ENCODE assay signal across 20 cellular contexts in the genomic region with DNA sequence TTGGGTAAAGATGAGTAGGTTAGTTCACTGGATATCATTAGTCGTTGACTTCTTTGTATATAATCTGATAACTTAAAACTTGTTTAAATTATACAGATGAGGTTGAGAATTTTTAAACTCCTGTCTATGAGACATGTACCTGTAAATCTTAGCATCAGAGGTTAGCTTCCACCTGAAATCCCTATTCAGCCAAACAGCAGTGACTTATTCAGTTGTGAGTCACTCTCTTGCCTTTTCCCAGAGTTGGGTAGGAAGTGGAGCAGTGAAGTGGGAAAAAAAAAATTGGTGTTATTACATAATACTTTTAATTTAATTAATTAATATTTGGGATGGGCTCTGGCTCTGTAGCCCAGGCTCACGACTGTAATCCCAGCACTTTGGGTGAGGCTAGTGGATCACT. TPM values are rescaled to one million over a fixed set of nuclear protein-coding genes. Genes with fewer than 3 reads are reported as not detected.
DNase-seq lines count a peak whose midpoint lies in the region; ATAC-seq, FAIRE-seq and TF ChIP-seq lines count a peak whose summit lies in the region.
"Had no signal": no experiment of that assay in that cellular context is flagged by ENCODE, and none has a peak within 500 bp of the region (broad histone marks: within the 10 kb centered on the region; RNA-seq: fewer than 3 reads in every experiment).

No MANE protein-coding gene starts in this region.

- H3K4me1 Mint-ChIP-seq in MCF 10A (ENCODE audit: insufficient read depth, unreplicated experiment) (peaks cover 11% of the 10 kb centered on the region), type B pancreatic cell (ENCODE audit: unreplicated experiment) (peaks cover 28% of the 10 kb centered on the region)
- H3K4me1 Mint-ChIP-seq in activated T-helper 17 cell treated with anti-CD3 and anti-CD28 coated beads, Interleukin-2, amount 50 U/mL, for 72 hours: peaks cover 18% of the 10 kb centered on the region

- no peak overlapping the region for H3K27ac Mint-ChIP-seq in MCF 10A (ENCODE audit: low read depth, unreplicated experiment)
- peak overlapping the region; percentile 82 for H3K27ac Mint-ChIP-seq in type B pancreatic cell
- H3K27ac Mint-ChIP-seq in activated T-helper 17 cell treated with anti-CD3 and anti-CD28 coated beads, Interleukin-2, amount 50 U/mL, for 72 hours: no peak overlapping the region
- H3K27ac Mint-ChIP-seq: WTC11 had no signal

- H4K20me1 ChIP-seq in PC-3 (ENCODE audit: low read length): no peaks in the 10 kb centered on the region

- no peaks in the 10 kb centered on the region for H3F3A ChIP-seq in PC-3 (ENCODE audit: low read length, unreplicated experiment)

- no peak for FAIRE-seq in frontal cortex (lab: Jason Lieb, UNC)
- FAIRE-seq: astrocyte, endometrium had no signal

- no peak for TF ChIP-seq POLR2A in breast epithelium (IDR thresholded peaks at IDR 0.05)

- no peak overlapping the region for H3K9ac ChIP-seq in PC-3 (ENCODE audit: low read length)

- intact Hi-C loops in MCF 10A (cut with micrococcal nuclease): no loop called here
- intact Hi-C loops in breast epithelium (cut with DNase I; ENCODE audit: low total_unique reads): no loop called here
- intact Hi-C loops in PC-3 (cut with micrococcal nuclease): no loop called here

- H3K27me3 Mint-ChIP-seq in MCF 10A (ENCODE audit: insufficient read depth, unreplicated experiment): no peaks in the 10 kb centered on the region
- H3K27me3 Mint-ChIP-seq in type B pancreatic cell: no peaks in the 10 kb centered on the region
- no peaks in the 10 kb centered on the region for H3K27me3 Mint-ChIP-seq in activated T-helper 17 cell treated with anti-CD3 and anti-CD28 coated beads, Interleukin-2, amount 50 U/mL, for 72 hours
- H3K27me3 Mint-ChIP-seq: stimulated activated naive B cell treated with anti-CD40 and anti-IgM and Interleukin-4, amounts not matched to agents 10 μg/mL and 1 μg/mL and 100 μg/mL, for 72 hours had no signal

- H3K27me3 ChIP-seq in breast epithelium (no peaks in the 10 kb centered on the region), PC-3 (ENCODE audit: low read length) (no peaks in the 10 kb centered on the region), foreskin keratinocyte (no peaks in the 10 kb centered on the region)
- H3K27me3 ChIP-seq: upper lobe of right lung had no signal

- TF ChIP-seq CTCF in MCF 10A (IDR thresholded peaks at IDR 0.05; ENCODE audit: unreplicated experiment): no peak
- no peak for TF ChIP-seq CTCF in breast epithelium (IDR thresholded peaks at IDR 0.05)
- TF ChIP-seq CTCF in PC-3 (conservative IDR thresholded peaks at IDR 0.05; ENCODE audit: low read depth, low read length): no peak
- no peak for TF ChIP-seq CTCF in foreskin keratinocyte (conservative IDR thresholded peaks at IDR 0.05)
- TF ChIP-seq CTCF in type B pancreatic cell (conservative IDR thresholded peaks at IDR 0.05): no peak

- ATAC-seq in PC-3 (no peak), foreskin keratinocyte (peak; percentile 21)
- no peak for ATAC-seq in activated T-helper 17 cell treated with anti-CD3 and anti-CD28 coated beads, Interleukin-2, amount 50 U/mL, for 72 hours (replicated peaks)
- ATAC-seq: stimulated activated naive B cell treated with anti-CD40 and anti-IgM and Interleukin-4, amounts not matched to agents 10 μg/mL and 1 μg/mL and 100 μg/mL, for 72 hours; upper lobe of right lung; WTC11 had no signal

- no peak overlapping the region for H2AFZ ChIP-seq in PC-3 (ENCODE audit: low read length)

- POLR2A ChIA-PET in MCF 10A (lab: Yijun Ruan, JAX) (interaction anchor here (1.3 to 1.4 kb wide), 2 partner anchors 9 to 26 kb away, joined by 3 to 5 read pairs; no protein-coding TSS in a partner anchor), PC-3 (lab: Charles Lee; ENCODE audit: unreplicated experiment) (no interaction called here)

- H3K36me3 ChIP-seq in breast epithelium (no peaks in the 10 kb centered on the region), PC-3 (ENCODE audit: low read depth, low read length) (peaks cover 14% of the 10 kb centered on the region; the same call in 1 of the 2 replicates)
- H3K36me3 ChIP-seq: upper lobe of right lung had no signal

- H3K4me2 ChIP-seq in PC-3 (ENCODE audit: low read length): no peak overlapping the region

- no peaks in the 10 kb centered on the region for H3K4me1 ChIP-seq in breast epithelium
- H3K4me1 ChIP-seq in PC-3 (ENCODE audit: insufficient read depth, low read length): peaks cover 11% of the 10 kb centered on the region; the same call in 1 of the 2 replicates
- H3K4me1 ChIP-seq in foreskin keratinocyte: peaks cover 2% of the 10 kb centered on the region

- no peaks in the 10 kb centered on the region for H3K9me2 ChIP-seq in PC-3 (replicated peaks; ENCODE audit: low read length)

- CTCF ChIA-PET in MCF 10A (lab: Yijun Ruan, JAX): interaction anchor here (0.6 to 0.9 kb wide), 2 partner anchors 203 to 805 kb away, joined by 3 read pairs; no protein-coding TSS in a partner anchor
- CTCF ChIA-PET in PC-3 (lab: Charles Lee): no interaction called here

- H3K9me3 ChIP-seq in breast epithelium: no peaks in the 10 kb centered on the region
- H3K9me3 ChIP-seq in PC-3 (ENCODE audit: low read length): peaks cover 13% of the 10 kb centered on the region; the same call in 1 of the 2 replicates
- H3K9me3 ChIP-seq: upper lobe of right lung had no signal

- no peaks in the 10 kb centered on the region for H3K79me2 ChIP-seq in PC-3 (ENCODE audit: low read length)

- DNase-seq in MCF 10A (ENCODE audit: unreplicated experiment): peak; percentile 20
- DNase-seq in breast epithelium (ENCODE audit: low spot score in 2 of 2): no peak
- DNase-seq in PC-3: peak; percentile 52
- peak; percentile 20 to 50 for DNase-seq in foreskin keratinocyte
- no peak for DNase-seq in type B pancreatic cell (ENCODE audit: extremely low spot score, unreplicated experiment)
- DNase-seq in NCI-H2081 (lab: John Stamatoyannopoulos, UW): no peak
- no peak for DNase-seq in frontal cortex (ENCODE audit: low spot score in 2 of 2)
- DNase-seq: Calu3; KG1; mesendoderm; NCI-H1092 treated with DMSO at 0.1 percent for 48 hours; NCI-H2107; NCI-H526 treated with DMSO at 0.1 percent for 48 hours; Right ventricle myocardium superior; stimulated activated naive B cell treated with anti-CD40 and anti-IgM and Interleukin-4, amounts not matched to agents 10 μg/mL and 1 μg/mL and 100 μg/mL, for 72 hours had no signal

- BruUV-seq in MCF 10A (replicated peaks; lab: Mats Ljungman, UMichigan) (no TSS peak), PC-3 (replicated peaks; lab: Mats Ljungman, UMichigan) (no TSS peak)

- no peak overlapping the region for H3K27ac ChIP-seq in breast epithelium
- H3K27ac ChIP-seq in PC-3 (ENCODE audit: low read length): no peak overlapping the region
- no peak overlapping the region for H3K27ac ChIP-seq in foreskin keratinocyte
- H3K27ac ChIP-seq: upper lobe of right lung had no signal

- H3K9me3 Mint-ChIP-seq in MCF 10A (ENCODE audit: unreplicated experiment) (peaks cover 15% of the 10 kb centered on the region), type B pancreatic cell (no peaks in the 10 kb centered on the region)
- H3K9me3 Mint-ChIP-seq in activated T-helper 17 cell treated with anti-CD3 and anti-CD28 coated beads, Interleukin-2, amount 50 U/mL, for 72 hours: peaks cover 9% of the 10 kb centered on the region
- H3K9me3 Mint-ChIP-seq: WTC11 had no signal

- H3K4me3 Mint-ChIP-seq in MCF 10A (ENCODE audit: unreplicated experiment) (no peak overlapping the region), type B pancreatic cell (peak overlapping the region; percentile 44)
- no peak overlapping the region for H3K4me3 Mint-ChIP-seq in activated T-helper 17 cell treated with anti-CD3 and anti-CD28 coated beads, Interleukin-2, amount 50 U/mL, for 72 hours

- peaks cover 7% of the 10 kb centered on the region for H3K36me3 Mint-ChIP-seq in MCF 10A (ENCODE audit: insufficient read depth, unreplicated experiment)
- H3K36me3 Mint-ChIP-seq in type B pancreatic cell: peaks cover 30% of the 10 kb centered on the region
- H3K36me3 Mint-ChIP-seq in activated T-helper 17 cell treated with anti-CD3 and anti-CD28 coated beads, Interleukin-2, amount 50 U/mL, for 72 hours (ENCODE audit: low read depth): peaks cover 26% of the 10 kb centered on the region

- H3K4me3 ChIP-seq in breast epithelium (no peak overlapping the region), PC-3 (ENCODE audit: low read length) (no peak overlapping the region)
- H3K4me3 ChIP-seq: upper lobe of right lung had no signal

RNA-seq across cellular contexts. Expression of a gene that starts 32.8 kb away (rescaled TPM):
- 8.3 and 13.0 TPM in 2 replicates for total RNA-seq in MCF 10A (2022)
- total RNA-seq in breast epithelium: 10 to 100 TPM; 14.6 to 27.5 (median 21.0) TPM
- 13.2 and 14.6 TPM in 2 replicates for total RNA-seq in PC-3 (2014; rRNA removed)
- 7.2 and 8.7 TPM in 2 replicates for total RNA-seq in foreskin keratinocyte
- polyA plus RNA-seq in foreskin keratinocyte: 1.9 TPM in 2 replicates
- total RNA-seq in type B pancreatic cell (ENCODE audit: low replicate concordance): 25.2 and 29.1 TPM in 2 replicates
- total RNA-seq in activated T-helper 17 cell treated with anti-CD3 and anti-CD28 coated beads, Interleukin-2, amount 50 U/mL, for 72 hours: 10 to 100 TPM; 15.1 to 41.6 TPM
- 22.4 TPM for total RNA-seq in frontal cortex
- total RNA-seq: Calu3 had no signal

RNA-seq across cellular contexts. Expression of a gene that starts 35.2 kb away (rescaled TPM):
- total RNA-seq in MCF 10A (2022) (58.9 and 102 TPM in 2 replicates), breast epithelium (100 to 1,000 TPM in 1 of 3 donors, 10 to 100 TPM in 2; 61.0 to 120 (median 71.8) TPM), PC-3 (2014; rRNA removed) (32.9 and 45.4 TPM in 2 replicates), foreskin keratinocyte (24.7 and 24.8 TPM in 2 replicates), type B pancreatic cell (ENCODE audit: low replicate concordance) (76.2 and 81.0 TPM in 2 replicates), frontal cortex (29.3 TPM)
- polyA plus RNA-seq in foreskin keratinocyte: 6.2 and 6.3 TPM in 2 replicates
- total RNA-seq in activated T-helper 17 cell treated with anti-CD3 and anti-CD28 coated beads, Interleukin-2, amount 50 U/mL, for 72 hours: 10 to 100 TPM; 31.2 to 41.8 TPM

Comparison
In these comparisons a context has a peak if more than half of its experiments do, and no peak if none do; other contexts are left out.
1. DNase-seq: peak in MCF 10A (single experiment), PC-3 (single experiment) and foreskin keratinocyte (2 of 2); none in breast epithelium (0 of 2), type B pancreatic cell (single experiment), NCI-H2081 (0 of 2) and frontal cortex (0 of 2).